ENCODE assay signal across 5 cellular contexts in the genomic region with DNA sequence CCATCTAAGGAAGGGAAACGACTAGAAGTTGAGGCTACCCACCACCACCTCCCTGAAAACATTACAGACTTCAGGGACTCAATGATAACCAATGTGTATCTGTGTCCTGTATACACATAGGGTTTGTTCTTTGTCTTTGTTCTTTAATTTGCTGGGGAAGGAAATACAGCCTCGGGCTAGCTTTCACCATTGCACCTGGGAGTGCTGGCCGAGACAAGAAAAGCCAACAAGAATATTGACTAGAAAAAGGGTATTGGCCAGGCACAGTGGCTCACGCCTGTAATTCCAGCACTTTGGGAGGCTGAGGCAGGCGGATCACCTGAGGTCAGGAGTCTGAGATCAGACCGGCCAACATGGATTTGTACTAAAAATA.
"Had no signal": no experiment of that assay in that cellular context is flagged by ENCODE, and none has a peak within 500 bp of the region (broad histone marks: within the 10 kb centered on the region; RNA-seq: fewer than 3 reads in every experiment).

No MANE protein-coding gene starts in this region.

- H3K27me3 ChIP-seq: esophagus muscularis mucosa, pancreas had no signal

- H3K4me1 ChIP-seq: pancreas had no signal

- DNase-seq: pancreas; stimulated activated CD4-positive, alpha-beta T cell treated with anti-CD3 and anti-CD28 coated beads, Interleukin-12 subunit alpha, Interleukin-12 subunit beta, amount 100 ng/mL, for 4 hours had no signal

- H3K9me3 ChIP-seq: esophagus muscularis mucosa, pancreas, thoracic aorta had no signal

- H3K36me3 ChIP-seq: pancreas had no signal

- H3K4me3 ChIP-seq: esophagus muscularis mucosa, lung, pancreas, thoracic aorta had no signal

- H3K27ac ChIP-seq: esophagus muscularis mucosa, pancreas, thoracic aorta had no signal
